ENCODE assay signal across 8 cellular contexts in the genomic region with DNA sequence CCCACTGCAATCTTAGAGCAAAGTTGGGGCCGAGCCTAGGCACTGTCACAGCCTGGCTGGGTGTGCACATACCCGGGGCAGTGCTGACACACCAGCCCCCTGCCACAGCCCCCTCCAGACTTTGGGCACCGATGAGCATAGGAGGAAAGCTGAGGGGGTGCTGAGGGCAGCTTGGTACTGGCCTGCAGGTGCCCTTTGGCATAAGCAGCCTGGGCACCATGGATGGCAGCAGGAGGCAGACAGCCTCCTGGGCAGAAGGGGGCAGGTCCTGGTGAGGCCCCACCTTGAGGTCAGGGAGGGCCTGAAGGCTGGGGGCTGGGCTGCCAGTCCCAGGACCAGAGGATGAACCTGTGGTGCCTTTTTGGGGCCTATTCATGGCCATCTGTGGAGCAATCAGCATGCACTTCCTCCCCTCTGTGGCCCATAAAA. TPM values are rescaled to one million over a fixed set of nuclear protein-coding genes. Genes with fewer than 3 reads are reported as not detected.
"Had no signal": no experiment of that assay in that cellular context is flagged by ENCODE, and none has a peak within 500 bp of the region (broad histone marks: within the 10 kb centered on the region; RNA-seq: fewer than 3 reads in every experiment).

No MANE protein-coding gene starts in this region.

- H3K4me1 Mint-ChIP-seq: GM23338 had no signal

- H3K4me3 ChIP-seq: GM23338 had no signal

- DNase-seq: H9, HCEC 1CT, IMR-90 had no signal

- FAIRE-seq: H1, H54, HTR-8/SVneo had no signal

- H3K4me3 Mint-ChIP-seq: GM23338, H9 had no signal

- H3K27ac Mint-ChIP-seq: GM23338, H9 had no signal

RNA-seq across cellular contexts. Expression of a gene that starts 8.2 kb away (rescaled TPM):
- total RNA-seq: IMR-90 had no signal
- polyA plus RNA-seq: IMR-90 had no signal

RNA-seq across cellular contexts. Expression of a gene that starts 9.8 kb away (rescaled TPM):
- total RNA-seq: GM23338, H1, H9, HT-29, IMR-90 had no signal
- polyA plus RNA-seq: GM23338, H1, IMR-90 had no signal

RNA-seq across cellular contexts. Expression of a gene that starts 58.9 kb away (rescaled TPM):
- total RNA-seq: HT-29, IMR-90 had no signal
